Comparison of ENCODE assay signal across 8 cellular contexts in genomic region chr10:110566472-110567200, GRCh38. TPM values are rescaled to one million over a fixed set of nuclear protein-coding genes. Genes with fewer than 3 reads are reported as not detected.
DNase-seq lines count a peak whose midpoint lies in the region; ATAC-seq, FAIRE-seq and TF ChIP-seq lines count a peak whose summit lies in the region.

No MANE protein-coding gene starts in this region.

- H2BK120ac ChIP-seq in H9 (ENCODE audit: low read depth, low read length, poor library complexity, severe bottlenecking) = peak overlapping the region; percentile 70

- H3K4me3 ChIP-seq in ACC112 (ENCODE audit: low read depth, low read length) (peak overlapping the region; percentile 91), adrenal gland (peak overlapping the region in 2 of 4 donors; percentile 75 to 99), HepG2 (replicated peaks in 1 of 3; ENCODE audit: insufficient read depth in 1 of 3, low read depth in 2 of 3, low read length in 3 of 3) (peak overlapping the region; percentile 33 to 84 (median 56)), upper lobe of right lung (peak overlapping the region; percentile 75)

- WGBS in H9 (ENCODE audit: extremely low coverage, insufficient read length, low lambda C conversion rate) = no CpG with 5 or more reads among the region's 19 CpGs
- WGBS in adrenal gland, 4 donors = 46 to 51% (median 47%) methylated on average over 19 of the region's 19 CpGs
- 63% methylated on average over 19 of the region's 19 CpGs for WGBS in HepG2 (ENCODE audit: low lambda C conversion rate)

- no peak for DNase-seq in H9
- no peak for DNase-seq in adrenal gland
- DNase-seq in HepG2 (ENCODE audit: low spot score) = no peak
- no peak for DNase-seq in upper lobe of right lung
- DNase-seq in iPS-NIHi11 (ENCODE audit: low spot score) = no peak
- DNase-seq in activated CD4-positive, CD25-positive, alpha-beta regulatory T cell (lab: John Stamatoyannopoulos, UW) = no peak
- DNase-seq in foreskin melanocyte = no peak

- peak overlapping the region; percentile 95 to 98 for H3K4me3 Mint-ChIP-seq in H9

- no peak overlapping the region for H4K5ac ChIP-seq in H9 (ENCODE audit: insufficient read length, low read depth, low read length)

- H3K4me1 ChIP-seq in ACC112 (ENCODE audit: control insufficient read depth, insufficient read depth, low read length, unreplicated experiment) (peaks cover 9% of the 10 kb centered on the region), H9 (ENCODE audit: insufficient read depth, low read length) (no peaks in the 10 kb centered on the region), adrenal gland (replicated peaks in 1 of 2) (peaks cover 0 to 30% of the 10 kb centered on the region in 2 donors), HepG2 (ENCODE audit: insufficient read depth, low read length) (peaks cover 38% of the 10 kb centered on the region), upper lobe of right lung (peaks cover 24% of the 10 kb centered on the region)

- H3K27ac ChIP-seq in ACC112 (ENCODE audit: low read depth, low read length) (peak overlapping the region; percentile 92), H9 (ENCODE audit: insufficient read length, low read depth, low read length) (peak overlapping the region; percentile 83), adrenal gland (peak overlapping the region in 4 of 5 donors; percentile 83 to 92 (median 87)), HepG2 (ENCODE audit: extremely low read length, insufficient read depth, low read length) (peak overlapping the region; percentile 93), upper lobe of right lung (peak overlapping the region; percentile 91)

- no peak overlapping the region for H2BK15ac ChIP-seq in H9 (ENCODE audit: low read depth, low read length)

- H2BK12ac ChIP-seq in H9 (ENCODE audit: insufficient read length, low read depth, low read length) = no peak overlapping the region

- H2BK5ac ChIP-seq in H9 (ENCODE audit: insufficient read length, low read length) = peak overlapping the region; percentile 21

- intact Hi-C loops in adrenal gland (cut with DNase I) (no loop called here), HepG2 (cut with micrococcal nuclease; ENCODE audit: unreplicated experiment) (loop anchor here (5.0 kb wide), 1 partner anchor 339 kb away; no protein-coding TSS in a partner anchor), upper lobe of right lung (cut with DNase I) (no loop called here)

- TF ChIP-seq CTCF in H9 (conservative IDR thresholded peaks at IDR 0.05) (no peak), adrenal gland (IDR thresholded peaks at IDR 0.05) (no peak), HepG2 (CRISPR knock-in tag; IDR thresholded peaks at IDR 0.05) (no peak), upper lobe of right lung (IDR thresholded peaks at IDR 0.05) (no peak)

- CTCF ChIA-PET in HepG2 (lab: Yijun Ruan, JAX; ENCODE audit: low intra/inter-chr PET ratio, low total read pairs) = no interaction called here

- H4K91ac ChIP-seq in H9 (ENCODE audit: insufficient read length, low read depth, low read length) = no peak overlapping the region

- no peak for FAIRE-seq in HepG2 (lab: Jason Lieb, UNC)

- H3K36me3 ChIP-seq in ACC112 (ENCODE audit: insufficient read depth, low read length) (0 out of 2 replicates have a peak, but pooled peaks cover 4% of the 10 kb centered on the region), adrenal gland (replicated peaks in 1 of 2) (no peaks in the 10 kb centered on the region), HepG2 (replicated peaks in 1 of 2; ENCODE audit: control insufficient read depth in 1 of 2, insufficient read depth in 2 of 2, low read length in 2 of 2) (no peaks in the 10 kb centered on the region; a peak in 1 of 5 replicates), upper lobe of right lung (no peaks in the 10 kb centered on the region)

- TF ChIP-seq RAD21 in HepG2 (CRISPR knock-in tag; IDR thresholded peaks at IDR 0.05) = no peak

- in situ Hi-C loops in HepG2 (cut with HindIII; ENCODE audit: extremely low pct_ligation_motif_present, low pct_unique_long_range_greater_than_20kb) = no loop called here

- ATAC-seq in HepG2 (no peak), upper lobe of right lung (no peak)

- H3K79me1 ChIP-seq in H9 (ENCODE audit: insufficient read depth, low read depth, low read length, poor library complexity, severe bottlenecking) = no peaks in the 10 kb centered on the region

- TF ChIP-seq EP300 in HepG2 (IDR thresholded peaks at IDR 0.05; ENCODE audit: low read depth in 2 of 2, low read length in 2 of 2) = no peak
- no peak for TF ChIP-seq EP300 in HepG2 (CRISPR knock-in tag; IDR thresholded peaks at IDR 0.05; ENCODE audit: borderline replicate concordance)

- H3K18ac ChIP-seq in H9 (ENCODE audit: insufficient read length, low read depth, low read length) = peak overlapping the region; percentile 18

- peak overlapping the region; percentile 46 for H3T11ph ChIP-seq in H9 (ENCODE audit: low read length)

- no peak overlapping the region for H3K56ac ChIP-seq in H9 (ENCODE audit: insufficient read length, low read depth, low read length)

- no peak overlapping the region; the same call in 1 of the 2 replicates for H3K4ac ChIP-seq in H9 (ENCODE audit: low read depth, low read length)

- H3K9me3 Mint-ChIP-seq in H9 = no peaks in the 10 kb centered on the region

- no peaks in the 10 kb centered on the region for H3K27me3 ChIP-seq in ACC112 (ENCODE audit: insufficient read depth, low read length)
- H3K27me3 ChIP-seq in H9 (ENCODE audit: insufficient read depth, low read length) = no peaks in the 10 kb centered on the region
- no peaks in the 10 kb centered on the region for H3K27me3 ChIP-seq in adrenal gland
- peaks cover 2 to 10% of the 10 kb centered on the region in 2 experiments; a peak in 3 of 5 replicates for H3K27me3 ChIP-seq in HepG2 (ENCODE audit: control insufficient read depth in 1 of 2, insufficient read depth in 2 of 2, low read length in 2 of 2)
- H3K27me3 ChIP-seq in upper lobe of right lung = peaks cover 6% of the 10 kb centered on the region

- peaks cover 5% of the 10 kb centered on the region for H3K23me2 ChIP-seq in H9 (ENCODE audit: insufficient read length, low read depth, low read length, poor library complexity, severe bottlenecking)

- TF ChIP-seq POLR2A in adrenal gland (IDR thresholded peaks at IDR 0.05) (no peak), HepG2 (IDR thresholded peaks at IDR 0.05; ENCODE audit: insufficient read depth in 1 of 2, low read depth in 2 of 2, low read length in 2 of 2) (no peak)

- no peak overlapping the region for H2AK5ac ChIP-seq in H9 (ENCODE audit: insufficient read length, low read length)

- H3K14ac ChIP-seq in H9 (ENCODE audit: insufficient read depth, low read length) = peak overlapping the region; percentile 74; the same call in 1 of the 2 replicates

- H2BK20ac ChIP-seq in H9 (ENCODE audit: low read depth, low read length, poor library complexity, severe bottlenecking) = no peak overlapping the region

- H3K36me3 Mint-ChIP-seq in H9 (ENCODE audit: insufficient read depth in 1 of 3, low read depth in 3 of 3) = peaks cover 5 to 13% (median 13%) of the 10 kb centered on the region in 3 experiments; a peak in 6 of 7 replicates

- H3K27ac Mint-ChIP-seq in H9 = peak overlapping the region; percentile 99 to 100 (median 100)

- H3K79me2 ChIP-seq in ACC112 (ENCODE audit: control insufficient read depth, insufficient read depth, low read length, unreplicated experiment) = peaks cover 39% of the 10 kb centered on the region
- H3K79me2 ChIP-seq in H9 (ENCODE audit: insufficient read depth, low read length) = peaks cover 22% of the 10 kb centered on the region; the same call in 1 of the 2 replicates
- peaks cover 42% of the 10 kb centered on the region for H3K79me2 ChIP-seq in HepG2 (ENCODE audit: insufficient read depth, low read length)

- H2AFZ ChIP-seq in ACC112 (ENCODE audit: low read length, unreplicated experiment) = peak overlapping the region; percentile 73
- no peak overlapping the region for H2AFZ ChIP-seq in H9 (ENCODE audit: low read length)
- H2AFZ ChIP-seq in HepG2 (ENCODE audit: low read length) = no peak overlapping the region

- no peak overlapping the region for H3K23ac ChIP-seq in H9 (ENCODE audit: insufficient read length, low read depth, low read length)

- H3K27me3 Mint-ChIP-seq in H9 (ENCODE audit: low read depth) = peaks cover 3% of the 10 kb centered on the region; the same call in 1 of the 2 replicates

- peaks cover 22 to 24% of the 10 kb centered on the region in 2 experiments for H3K4me1 Mint-ChIP-seq in H9

- TSS peak; percentile 95 for BruUV-seq in HepG2 (replicated peaks; lab: Mats Ljungman, UMichigan)

- POLR2A ChIA-PET in HepG2 (lab: Yijun Ruan, JAX) = no interaction called here

- H4K20me1 ChIP-seq in H9 (ENCODE audit: control insufficient read depth, insufficient read depth, insufficient read length) (no peaks in the 10 kb centered on the region), HepG2 (ENCODE audit: insufficient read depth, low read length) (peaks cover 13% of the 10 kb centered on the region; the same call in 1 of the 2 replicates)

- H3K9me3 ChIP-seq in H9 (ENCODE audit: control insufficient read depth, low read depth, low read length) (no peaks in the 10 kb centered on the region), adrenal gland (replicated peaks in 1 of 3) (no peaks in the 10 kb centered on the region), HepG2 (ENCODE audit: low read length) (no peaks in the 10 kb centered on the region), upper lobe of right lung (no peaks in the 10 kb centered on the region)

- peak overlapping the region; percentile 73 for H3K4me2 ChIP-seq in H9 (ENCODE audit: insufficient read depth, insufficient read length, low read length)
- H3K4me2 ChIP-seq in HepG2 (ENCODE audit: low read depth, low read length) = peak overlapping the region; percentile 85

- H3K9ac ChIP-seq in H9 (ENCODE audit: extremely low read depth, insufficient read length, low read length) (peak overlapping the region; percentile 82), HepG2 (ENCODE audit: insufficient read depth, low read depth, low read length) (peak overlapping the region; percentile 96)

- no peak overlapping the region for H4K8ac ChIP-seq in H9 (replicated peaks; ENCODE audit: insufficient read length, low read depth, low read length)

RNA-seq across cellular contexts. Expression of gene SMC3, which starts 0.9 kb away (rescaled TPM):
- total RNA-seq in H9 (2021) = 80.6 and 82.4 TPM in 2 replicates
- total RNA-seq in adrenal gland = 10 to 100 TPM; 16.8 to 31.0 (median 21.5) TPM
- 10 to 100 TPM in 2 of 3 donors, 1 to 10 TPM in 1; 10.0 to 38.8 (median 14.8) TPM for polyA plus RNA-seq in adrenal gland
- 48.0 and 85.7 TPM in 2 replicates for total RNA-seq in HepG2 (2016; rRNA removed; fragmentation: Illumina TruSeq; extraction: Trizol)
- total RNA-seq in HepG2 (2016; cell fraction: cytosol; rRNA removed; fragmentation: Illumina TruSeq; extraction: Trizol; ENCODE audit: low read depth) = 3.2 and 3.5 TPM in 2 replicates
- total RNA-seq in HepG2 (2016; cell fraction: insoluble cytoplasmic fraction; rRNA removed; fragmentation: Illumina TruSeq; extraction: Trizol) = 46.4 and 83.6 TPM in 2 replicates
- 7.5 and 8.5 TPM in 2 replicates for total RNA-seq in HepG2 (2016; cell fraction: membrane; rRNA removed; fragmentation: Illumina TruSeq; extraction: Trizol)
- 37.1 and 40.3 TPM in 2 replicates for total RNA-seq in HepG2 (2016; cell fraction: nucleus; rRNA removed; fragmentation: Illumina TruSeq; extraction: Trizol)
- 7.6 and 11.7 TPM in 2 replicates for polyA plus RNA-seq in HepG2 (2011; rRNA removed)
- polyA plus RNA-seq in HepG2 (2011; cell fraction: cytosol; rRNA removed) = 4.1 and 6.7 TPM in 2 replicates
- 5.1 and 6.5 TPM in 2 replicates for polyA plus RNA-seq in HepG2 (2011; cell fraction: nucleus; rRNA removed)
- 27.9 and 52.1 TPM in 2 replicates for polyA plus RNA-seq in HepG2 (2012)
- 0.59 and 0.88 TPM in 2 replicates for polyA plus RNA-seq in HepG2 (2016; cell fraction: cytosol; fragmentation: Illumina TruSeq; extraction: Trizol; ENCODE audit: low read depth)
- polyA plus RNA-seq in HepG2 (2016; cell fraction: insoluble cytoplasmic fraction; fragmentation: Illumina TruSeq; extraction: Trizol; ENCODE audit: low read depth) = 68.8 and 70.8 TPM in 2 replicates
- polyA plus RNA-seq in HepG2 (2016; cell fraction: membrane; fragmentation: Illumina TruSeq; extraction: Trizol; ENCODE audit: low read depth) = 1.4 and 1.9 TPM in 2 replicates
- polyA plus RNA-seq in HepG2 (2016; cell fraction: nucleus; fragmentation: Illumina TruSeq; extraction: Trizol; ENCODE audit: insufficient read depth, low read depth) = 43.2 and 43.3 TPM in 2 replicates
- polyA minus RNA-seq in HepG2 (2011; rRNA and poly(A)+ RNA removed; ENCODE audit: low replicate concordance) = 4.0 and 7.2 TPM in 2 replicates
- 14.2 and 14.6 TPM in 2 replicates for polyA minus RNA-seq in HepG2 (2011; cell fraction: cytosol; rRNA and poly(A)+ RNA removed)
- 16.0 and 18.0 TPM in 2 replicates for polyA minus RNA-seq in HepG2 (2011; cell fraction: nucleus; rRNA and poly(A)+ RNA removed)
- total RNA-seq in upper lobe of right lung = 29.8 TPM
